8 cellular contexts compared by ENCODE assay signal in genomic region chr22:50186789-50187523, GRCh38. TPM values are rescaled to one million over a fixed set of nuclear protein-coding genes. Genes with fewer than 3 reads are reported as not detected.
DNase-seq lines count a peak whose midpoint lies in the region; ATAC-seq and TF ChIP-seq lines count a peak whose summit lies in the region.

No MANE protein-coding gene starts in this region.

- peak overlapping the region; percentile 52 for H3K9ac ChIP-seq in iPS-18a (ENCODE audit: low read length)

- WGBS in stomach, 5 donors = 20 to 44% (median 26%) methylated on average over 11 to 23 of the region's 23 CpGs

- no peaks in the 10 kb centered on the region for H3K9me3 Mint-ChIP-seq in activated T-cell treated with anti-CD3 and anti-CD28 coated beads, Interleukin-2, amount 50 U/mL, for 24 hours
- H3K9me3 Mint-ChIP-seq in activated naive CD8-positive, alpha-beta T cell treated with anti-CD3 and anti-CD28 coated beads for 36 hours = no peaks in the 10 kb centered on the region

- intact Hi-C loops in stomach (cut with DNase I; ENCODE audit: low total_unique reads) = no loop called here

- H3K36me3 ChIP-seq in iPS-18a (ENCODE audit: control insufficient read depth, low read depth, low read length) (no peaks in the 10 kb centered on the region), stomach (peaks cover 0 to 5% (median 0%) of the 10 kb centered on the region in 4 donors)

- H3K4me3 ChIP-seq in iPS-18a (ENCODE audit: low read length) (peak overlapping the region; percentile 66), stomach (peak overlapping the region; percentile 72 to 90 (median 74))

- H3K4me1 Mint-ChIP-seq in activated T-cell treated with anti-CD3 and anti-CD28 coated beads, Interleukin-2, amount 50 U/mL, for 24 hours (ENCODE audit: low read depth) = peaks cover 46% of the 10 kb centered on the region
- H3K4me1 Mint-ChIP-seq in activated naive CD8-positive, alpha-beta T cell treated with anti-CD3 and anti-CD28 coated beads for 36 hours = peaks cover 37% of the 10 kb centered on the region

- H3K9me3 ChIP-seq in iPS-18a (ENCODE audit: control insufficient read depth, low read depth, low read length) (no peaks in the 10 kb centered on the region), stomach (no peaks in the 10 kb centered on the region)

- H3K27me3 ChIP-seq in iPS-18a (ENCODE audit: control insufficient read depth, insufficient read depth, low read length) (no peaks in the 10 kb centered on the region), stomach (no peaks in the 10 kb centered on the region)

- H3K4me1 ChIP-seq in iPS-18a (ENCODE audit: control insufficient read depth, low read depth, low read length) (no peaks in the 10 kb centered on the region), stomach (peaks cover 56 to 92% (median 90%) of the 10 kb centered on the region in 4 donors)

- H3K36me3 Mint-ChIP-seq in activated T-cell treated with anti-CD3 and anti-CD28 coated beads, Interleukin-2, amount 50 U/mL, for 24 hours (ENCODE audit: low read depth) = peaks cover 33% of the 10 kb centered on the region
- peaks cover 16% of the 10 kb centered on the region for H3K36me3 Mint-ChIP-seq in activated naive CD8-positive, alpha-beta T cell treated with anti-CD3 and anti-CD28 coated beads for 36 hours

- H3K27ac ChIP-seq in iPS-18a (ENCODE audit: low read length) (no peak overlapping the region), stomach (peak overlapping the region; percentile 71 to 89 (median 85))

- no peak for DNase-seq in activated T-cell treated with anti-CD3 and anti-CD28 coated beads, Interleukin-2, amount 50 U/mL, for 24 hours
- no peak for DNase-seq in activated T-cell treated with anti-CD3 and anti-CD28 coated beads, Interleukin-2, amount 50 U/mL, for 48 hours
- DNase-seq in activated naive CD8-positive, alpha-beta T cell treated with anti-CD3 and anti-CD28 coated beads for 36 hours = no peak
- peak; percentile 51 for DNase-seq in stomach
- no peak for DNase-seq in cortex of kidney (lab: John Stamatoyannopoulos, UW)
- no peak for DNase-seq in EL

- no peak for TF ChIP-seq CTCF in stomach (IDR thresholded peaks at IDR 0.05)

- H3K27ac Mint-ChIP-seq in activated T-cell treated with anti-CD3 and anti-CD28 coated beads, Interleukin-2, amount 50 U/mL, for 24 hours = peak overlapping the region; percentile 91
- H3K27ac Mint-ChIP-seq in activated naive CD8-positive, alpha-beta T cell treated with anti-CD3 and anti-CD28 coated beads for 36 hours = peak overlapping the region; percentile 86

- ATAC-seq in GM19023 (IDR thresholded peaks at IDR 0.05; ENCODE audit: unreplicated experiment) = no peak

- no peak for TF ChIP-seq POLR2A in stomach (IDR thresholded peaks at IDR 0.05)

- peak overlapping the region; percentile 93 for H3K4me3 Mint-ChIP-seq in activated T-cell treated with anti-CD3 and anti-CD28 coated beads, Interleukin-2, amount 50 U/mL, for 24 hours
- peak overlapping the region; percentile 94 for H3K4me3 Mint-ChIP-seq in activated naive CD8-positive, alpha-beta T cell treated with anti-CD3 and anti-CD28 coated beads for 36 hours

- peaks cover 2% of the 10 kb centered on the region for H3K27me3 Mint-ChIP-seq in activated T-cell treated with anti-CD3 and anti-CD28 coated beads, Interleukin-2, amount 50 U/mL, for 24 hours
- H3K27me3 Mint-ChIP-seq in activated naive CD8-positive, alpha-beta T cell treated with anti-CD3 and anti-CD28 coated beads for 36 hours = no peaks in the 10 kb centered on the region

- no peak for TF ChIP-seq EP300 in stomach (IDR thresholded peaks at IDR 0.05)

RNA-seq across cellular contexts. Expression of gene TRABD, which starts 1.2 kb away (rescaled TPM):
- total RNA-seq in activated naive CD8-positive, alpha-beta T cell treated with anti-CD3 and anti-CD28 coated beads for 36 hours = 10 to 100 TPM; 77.8 to 79.4 TPM
- 100 to 1,000 TPM in 2 of 5 donors, 10 to 100 TPM in 3; 13.2 to 245 (median 56.7) TPM for total RNA-seq in stomach
- polyA plus RNA-seq in stomach = 10 to 100 TPM; 41.4 to 46.4 (median 45.5) TPM

RNA-seq across cellular contexts. Expression of gene SELENOO, which starts 13.9 kb away (rescaled TPM):
- 10 to 100 TPM; 20.0 to 20.9 TPM for total RNA-seq in activated naive CD8-positive, alpha-beta T cell treated with anti-CD3 and anti-CD28 coated beads for 36 hours
- total RNA-seq in stomach = 100 to 1,000 TPM in 1 of 5 donors, 10 to 100 TPM in 4; 10.1 to 185 (median 57.2) TPM
- 10 to 100 TPM; 30.9 to 37.5 (median 33.1) TPM for polyA plus RNA-seq in stomach

RNA-seq across cellular contexts. Expression of gene PANX2, which starts 16.4 kb away (rescaled TPM):
- total RNA-seq in activated naive CD8-positive, alpha-beta T cell treated with anti-CD3 and anti-CD28 coated beads for 36 hours = 1 to 10 TPM in 1 of 2 experiments, under 1 TPM in 1; 0.66 to 1.0 TPM
- 1 to 10 TPM in 2 of 5 donors, under 1 TPM in 1, not detected in 2; 0.29 to 1.8 (median 1.6) TPM for total RNA-seq in stomach
- polyA plus RNA-seq in stomach = 1 to 10 TPM in 1 of 3 donors, under 1 TPM in 1, not detected in 1; 0.25 to 1.1 TPM

RNA-seq across cellular contexts. Expression of gene TUBGCP6, which starts 57.9 kb away (rescaled TPM):
- 10 to 100 TPM; 38.7 to 41.7 TPM for total RNA-seq in activated naive CD8-positive, alpha-beta T cell treated with anti-CD3 and anti-CD28 coated beads for 36 hours
- total RNA-seq in stomach = 100 to 1,000 TPM in 1 of 5 donors, 10 to 100 TPM in 4; 40.4 to 112 (median 91.5) TPM
- polyA plus RNA-seq in stomach = 10 to 100 TPM; 37.8 to 59.0 (median 38.8) TPM
